1 cellular context compared by ENCODE assay signal in the genomic region with DNA sequence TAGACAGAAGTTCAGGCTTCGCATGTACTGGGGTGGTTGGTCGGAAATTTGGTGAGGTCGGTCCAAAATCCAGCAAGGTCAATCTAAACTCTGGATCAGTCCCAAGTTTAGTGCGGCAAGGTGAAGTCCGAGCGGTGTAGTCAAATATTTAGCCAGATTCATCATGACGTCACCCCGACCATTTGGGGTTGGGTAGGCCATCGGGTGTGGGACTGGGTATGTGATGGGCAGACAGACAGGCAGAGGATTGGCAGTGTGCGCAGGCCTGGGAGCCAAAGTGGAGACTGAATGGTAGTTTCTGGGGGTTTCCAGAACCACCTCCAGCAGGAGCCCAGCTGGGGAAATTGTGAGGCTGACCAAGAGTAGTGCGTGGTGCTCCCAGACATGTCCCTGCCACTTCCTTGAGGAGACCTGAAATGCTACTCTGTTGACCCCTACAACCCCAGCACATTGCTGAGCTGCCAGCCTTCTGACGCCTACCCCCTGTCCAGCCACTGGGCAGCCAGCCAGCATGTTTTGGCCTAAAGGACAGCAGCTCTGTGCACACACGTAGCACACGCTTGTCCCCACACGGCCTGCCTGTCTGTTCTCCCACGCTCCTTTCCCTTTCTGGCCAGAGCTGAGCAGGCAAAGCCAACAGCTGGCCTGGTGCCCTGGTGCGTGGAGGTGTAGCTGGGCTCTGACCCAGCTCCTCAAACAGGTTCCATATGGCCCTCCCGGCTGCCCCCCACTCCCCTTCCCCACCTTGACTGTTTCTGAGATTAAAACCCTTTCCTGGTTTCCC.
TF ChIP-seq lines count a peak whose summit lies in the region.

No MANE protein-coding gene starts in this region.

TF ChIP-seq in K562, 482 proteins besides CTCF, POLR2A, EP300 and RAD21 (continued from another document):
- TF ChIP-seq ATF1 (CRISPR knock-in tag; IDR thresholded peaks at IDR 0.05): no peak
- TF ChIP-seq ATF1 (tag; IDR thresholded peaks at IDR 0.05): 0 out of 2 replicates have a peak, but pooled peaks have one; percentile 33
- TF ChIP-seq MTA1 (IDR thresholded peaks at IDR 0.05; ENCODE audit: borderline replicate concordance): no peak
- no peak for TF ChIP-seq SRSF7 (optimal IDR thresholded peaks at IDR 0.05; ENCODE audit: low read depth, low read length)
- TF ChIP-seq TEAD2 (tag; IDR thresholded peaks at IDR 0.05): no peak
- no peak for TF ChIP-seq KLF10 (CRISPR knock-in tag; IDR thresholded peaks at IDR 0.05)
